6 cellular contexts compared by ENCODE assay signal in genomic region chr17:29623283-29623647, GRCh38. TPM values are rescaled to one million over a fixed set of nuclear protein-coding genes. Genes with fewer than 3 reads are reported as not detected.
DNase-seq lines count a peak whose midpoint lies in the region; ATAC-seq and TF ChIP-seq lines count a peak whose summit lies in the region.

No MANE protein-coding gene starts in this region.

- peaks cover 49% of the 10 kb centered on the region for H3K4me1 Mint-ChIP-seq in HFFc6 (ENCODE audit: low read depth)
- H3K4me1 Mint-ChIP-seq in brain: peaks cover 24% of the 10 kb centered on the region

- H3K27ac Mint-ChIP-seq in HFFc6 (no peak overlapping the region), brain (no peak overlapping the region)

- H3K36me3 ChIP-seq in osteoblast (ENCODE audit: insufficient read depth, low read length): no peaks in the 10 kb centered on the region

- H3K27ac ChIP-seq in osteoblast (ENCODE audit: low read depth, low read length) (no peak overlapping the region), substantia nigra (ENCODE audit: low read depth, low read length, poor library complexity, severe bottlenecking) (no peak overlapping the region)

- H3K4me3 ChIP-seq in osteoblast (ENCODE audit: insufficient read depth, low read length): peak overlapping the region; percentile 88

- peaks cover 12% of the 10 kb centered on the region for H4K20me1 ChIP-seq in osteoblast (ENCODE audit: insufficient read depth, low read length)

- H3K27me3 Mint-ChIP-seq in HFFc6 (ENCODE audit: insufficient read depth): no peaks in the 10 kb centered on the region; the same call in 1 of the 2 replicates
- H3K27me3 Mint-ChIP-seq in brain: peaks cover 14% of the 10 kb centered on the region

- H3K79me2 ChIP-seq in osteoblast (ENCODE audit: insufficient read depth, low read length): no peaks in the 10 kb centered on the region

- H2AFZ ChIP-seq in osteoblast (ENCODE audit: low read length): peak overlapping the region; percentile 25

- DNase-seq in HFFc6 (no peak), osteoblast (ENCODE audit: insufficient read length, low spot score, missing footprints) (peak; percentile 75), head of caudate nucleus (no peak), substantia nigra (lab: John Stamatoyannopoulos, UW) (no peak)

- H3K4me3 Mint-ChIP-seq in HFFc6 (peak overlapping the region; percentile 85; the same call in 1 of the 2 replicates), brain (peak overlapping the region; percentile 80 to 85 (median 83))

- intact Hi-C loops in head of caudate nucleus (cut with DNase I): no loop called here

- ATAC-seq in GM21526 (IDR thresholded peaks at IDR 0.05; ENCODE audit: low FRiP score, unreplicated experiment): no peak

- H3K4me1 ChIP-seq in osteoblast (ENCODE audit: insufficient read depth, low read length): peaks cover 25% of the 10 kb centered on the region

- no peaks in the 10 kb centered on the region for H3K27me3 ChIP-seq in osteoblast (ENCODE audit: insufficient read depth, low read length)

- H3K9me3 ChIP-seq in osteoblast (ENCODE audit: low read depth, low read length): no peaks in the 10 kb centered on the region

- TF ChIP-seq CTCF in HFFc6 (IDR thresholded peaks at IDR 0.05) (no peak), brain (conservative IDR thresholded peaks at IDR 0.05) (no peak), osteoblast (IDR thresholded peaks at IDR 0.05; ENCODE audit: extremely low read depth, low read depth, low read length) (no peak)

- no peaks in the 10 kb centered on the region for H3K9me3 Mint-ChIP-seq in HFFc6
- H3K9me3 Mint-ChIP-seq in brain: no peaks in the 10 kb centered on the region

- H3K36me3 Mint-ChIP-seq in HFFc6 (ENCODE audit: low read depth) (no peaks in the 10 kb centered on the region), brain (no peaks in the 10 kb centered on the region)

- peak overlapping the region; percentile 87 for H3K4me2 ChIP-seq in osteoblast (ENCODE audit: insufficient read depth, low read length)

RNA-seq across cellular contexts. Expression of gene CORO6, which starts 0.6 kb away (rescaled TPM):
- 1 to 10 TPM; 4.6 to 6.1 (median 5.4) TPM for total RNA-seq in HFFc6 (2021; fragmentation: NEBNext Ultra II Directional; extraction: Animal tissue kit (Norgen Biotek cat#: 25700))
- 1.7 TPM for polyA plus RNA-seq in brain (ENCODE audit: insufficient read depth, low read depth, low replicate concordance)
- total RNA-seq in osteoblast: 12.7 and 20.3 TPM in 2 replicates

RNA-seq across cellular contexts. Expression of gene ANKRD13B, which starts 30.3 kb away (rescaled TPM):
- total RNA-seq in HFFc6 (2021; fragmentation: NEBNext Ultra II Directional; extraction: Animal tissue kit (Norgen Biotek cat#: 25700)): 1 to 10 TPM; 1.9 to 4.3 (median 3.0) TPM
- 28.2 TPM for polyA plus RNA-seq in brain (ENCODE audit: insufficient read depth, low read depth, low replicate concordance)
- total RNA-seq in osteoblast: 13.0 and 18.5 TPM in 2 replicates

RNA-seq across cellular contexts. Expression of gene GIT1, which starts 33.8 kb away (rescaled TPM):
- 10 to 100 TPM; 24.1 to 29.7 (median 28.7) TPM for total RNA-seq in HFFc6 (2021; fragmentation: NEBNext Ultra II Directional; extraction: Animal tissue kit (Norgen Biotek cat#: 25700))
- polyA plus RNA-seq in brain (ENCODE audit: insufficient read depth, low read depth, low replicate concordance): 94.7 TPM
- total RNA-seq in osteoblast: 31.8 and 34.4 TPM in 2 replicates

RNA-seq across cellular contexts. Expression of gene TP53I13, which starts 54.8 kb away (rescaled TPM):
- 10 to 100 TPM; 31.3 to 36.6 (median 35.3) TPM for total RNA-seq in HFFc6 (2021; fragmentation: NEBNext Ultra II Directional; extraction: Animal tissue kit (Norgen Biotek cat#: 25700))
- polyA plus RNA-seq in brain (ENCODE audit: insufficient read depth, low read depth, low replicate concordance): 34.4 TPM
- 57.2 and 57.5 TPM in 2 replicates for total RNA-seq in osteoblast

RNA-seq across cellular contexts. Expression of gene ABHD15, which starts 56.4 kb away (rescaled TPM):
- 1 to 10 TPM; 6.4 to 9.8 (median 7.0) TPM for total RNA-seq in HFFc6 (2021; fragmentation: NEBNext Ultra II Directional; extraction: Animal tissue kit (Norgen Biotek cat#: 25700))
- 3.8 TPM for polyA plus RNA-seq in brain (ENCODE audit: insufficient read depth, low read depth, low replicate concordance)
- 8.8 and 9.4 TPM in 2 replicates for total RNA-seq in osteoblast
